In the genomic region with DNA sequence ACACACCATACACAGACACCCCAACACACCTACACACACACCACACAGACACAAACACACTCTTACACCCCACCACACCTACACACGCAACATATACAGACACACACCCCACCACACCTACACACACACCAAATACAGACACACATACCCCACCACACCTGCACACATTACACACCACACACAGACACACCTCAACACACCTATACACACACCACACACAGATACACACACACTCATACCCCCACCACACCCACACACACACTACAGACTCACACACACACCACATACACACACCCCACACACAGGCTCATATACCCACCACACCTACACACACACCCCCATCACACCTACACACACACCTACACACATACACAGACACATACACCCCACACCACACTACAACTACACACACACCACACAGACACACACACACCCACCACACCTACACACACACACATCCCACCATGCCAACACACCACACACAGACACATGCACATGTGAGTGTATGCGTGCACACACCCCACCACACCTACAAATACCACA, we compare ENCODE assay signal across 1 cellular context.
TF ChIP-seq lines count a peak whose summit lies in the region.

No MANE protein-coding gene starts in this region.

TF ChIP-seq in endothelial cell of umbilical vein, 7 proteins besides CTCF, POLR2A, EP300 and RAD21:
- TF ChIP-seq EZH2 (IDR thresholded peaks at IDR 0.05; ENCODE audit: borderline replicate concordance, low read depth, low read length, severe bottlenecking) (no peak), POLR2AphosphoS5 (IDR thresholded peaks at IDR 0.05; ENCODE audit: insufficient read depth, low read depth, low read length) (no peak), FOS (IDR thresholded peaks at IDR 0.05; ENCODE audit: borderline replicate concordance, insufficient read depth, low read length) (no peak), GATA2 (IDR thresholded peaks at IDR 0.05; ENCODE audit: insufficient read depth, insufficient read length, low read depth, low read length) (no peak)
- TF ChIP-seq, protein P1, sequence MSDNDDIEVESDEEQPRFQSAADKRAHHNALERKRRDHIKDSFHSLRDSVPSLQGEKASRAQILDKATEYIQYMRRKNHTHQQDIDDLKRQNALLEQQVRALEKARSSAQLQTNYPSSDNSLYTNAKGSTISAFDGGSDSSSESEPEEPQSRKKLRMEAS (IDR thresholded peaks at IDR 0.05; ENCODE audit: insufficient read depth, insufficient read length) = no peak
TF ChIP-seq in endothelial cell of umbilical vein: peak in this region for 0.
